Comparison of ENCODE assay signal across 1 cellular context in genomic region chr11:65424200-65425104, GRCh38.
TF ChIP-seq lines count a peak whose summit lies in the region.

No MANE protein-coding gene starts in this region.

TF ChIP-seq in GM23338, 12 proteins besides CTCF, POLR2A, EP300 and RAD21 (continued from another document):
- no peak for TF ChIP-seq ZNF462 (CRISPR knock-in tag; IDR thresholded peaks at IDR 0.05)
- no peak for TF ChIP-seq ZNF331 (CRISPR knock-in tag; IDR thresholded peaks at IDR 0.05; ENCODE audit: low read depth)
- TF ChIP-seq ZNF114 (CRISPR knock-in tag; IDR thresholded peaks at IDR 0.05) = no peak
- no peak for TF ChIP-seq ETS1 (IDR thresholded peaks at IDR 0.05)
